ENCODE assay signal across 20 cellular contexts in the genomic region with DNA sequence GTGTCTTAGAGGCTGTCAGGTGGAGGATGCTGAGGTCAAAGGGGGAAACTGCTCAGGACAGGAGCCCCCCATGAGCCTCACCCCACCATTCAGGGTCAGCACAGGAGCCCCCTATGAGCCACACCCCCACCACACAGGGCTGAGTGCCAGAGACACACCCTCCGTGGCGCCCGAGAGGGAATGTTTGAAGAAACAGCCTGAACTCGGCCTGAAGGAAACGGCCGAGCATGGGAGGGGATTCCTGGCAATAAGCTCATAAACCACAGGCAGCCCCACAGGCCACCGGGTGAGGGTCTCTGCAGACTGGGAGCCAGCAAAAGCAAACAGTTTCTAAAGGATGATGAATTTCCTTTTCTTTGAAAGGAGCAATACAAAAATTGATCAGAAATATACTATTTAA.
DNase-seq lines count a peak whose midpoint lies in the region; FAIRE-seq and TF ChIP-seq lines count a peak whose summit lies in the region.
"Had no signal": no experiment of that assay in that cellular context is flagged by ENCODE, and none has a peak within 500 bp of the region (broad histone marks: within the 10 kb centered on the region; RNA-seq: fewer than 3 reads in every experiment).

No MANE protein-coding gene starts in this region.

- H3K4me3 Mint-ChIP-seq in mesothelial cell of epicardium = no peak overlapping the region
- H3K4me3 Mint-ChIP-seq in H9 = no peak overlapping the region
- H3K4me3 Mint-ChIP-seq: CD8-positive, alpha-beta T cell had no signal

- H3K4ac ChIP-seq in H9 (ENCODE audit: low read depth, low read length) = no peak overlapping the region

- H4K91ac ChIP-seq in H9 (ENCODE audit: insufficient read length, low read depth, low read length) = no peak overlapping the region

- no peaks in the 10 kb centered on the region for H3K4me1 ChIP-seq in H9 (ENCODE audit: insufficient read depth, low read length)

- no peak overlapping the region for H3K23ac ChIP-seq in H9 (ENCODE audit: insufficient read length, low read depth, low read length)

- no peaks in the 10 kb centered on the region for H3K4me1 Mint-ChIP-seq in mesothelial cell of epicardium
- H3K4me1 Mint-ChIP-seq in H9 = no peaks in the 10 kb centered on the region

- no peak overlapping the region for H2AFZ ChIP-seq in H9 (ENCODE audit: low read length)

- no peak for TF ChIP-seq CTCF in mesothelial cell of epicardium (IDR thresholded peaks at IDR 0.05; ENCODE audit: unreplicated experiment)
- no peak for TF ChIP-seq CTCF in H9 (conservative IDR thresholded peaks at IDR 0.05)

- no peak overlapping the region for H2BK5ac ChIP-seq in H9 (ENCODE audit: insufficient read length, low read length)

- no peak overlapping the region for H3K56ac ChIP-seq in H9 (ENCODE audit: insufficient read length, low read depth, low read length)

- no peak overlapping the region for H4K5ac ChIP-seq in H9 (ENCODE audit: insufficient read length, low read depth, low read length)

- no peaks in the 10 kb centered on the region for H3K23me2 ChIP-seq in H9 (ENCODE audit: insufficient read length, low read depth, low read length, poor library complexity, severe bottlenecking)

- H3K27me3 ChIP-seq in H9 (ENCODE audit: insufficient read depth, low read length) = no peaks in the 10 kb centered on the region

- H2BK120ac ChIP-seq in H9 (ENCODE audit: low read depth, low read length, poor library complexity, severe bottlenecking) = no peak overlapping the region

- H3K14ac ChIP-seq in H9 (ENCODE audit: insufficient read depth, low read length) = no peak overlapping the region

- no CpG with 5 or more reads among the region's 7 CpGs for WGBS in H9 (ENCODE audit: extremely low coverage, insufficient read length, low lambda C conversion rate)

- H2BK12ac ChIP-seq in H9 (ENCODE audit: insufficient read length, low read depth, low read length) = no peak overlapping the region

- peaks cover 2% of the 10 kb centered on the region for H3K36me3 Mint-ChIP-seq in mesothelial cell of epicardium
- H3K36me3 Mint-ChIP-seq in H9 (ENCODE audit: insufficient read depth in 1 of 3, low read depth in 3 of 3) = peaks cover 0 to 2% (median 0%) of the 10 kb centered on the region in 3 experiments; a peak in 2 of 7 replicates
- H3K36me3 Mint-ChIP-seq: CD8-positive, alpha-beta T cell had no signal

- H2AK5ac ChIP-seq in H9 (ENCODE audit: insufficient read length, low read length) = no peak overlapping the region

- H3K9ac ChIP-seq in H9 (ENCODE audit: extremely low read depth, insufficient read length, low read length) = no peak overlapping the region

- H4K20me1 ChIP-seq in H9 (ENCODE audit: control insufficient read depth, insufficient read depth, insufficient read length) = no peaks in the 10 kb centered on the region

- H3T11ph ChIP-seq in H9 (ENCODE audit: low read length) = no peak overlapping the region

- no peak for TF ChIP-seq POLR2A in GM12892 (IDR thresholded peaks at IDR 0.05; ENCODE audit: low read depth, low read length)

- intact Hi-C loops in posterior vena cava (cut with DNase I) = no loop called here

- no peak overlapping the region for H3K4me2 ChIP-seq in H9 (ENCODE audit: insufficient read depth, insufficient read length, low read length)

- FAIRE-seq in GM12892 (lab: Jason Lieb, UNC) = no peak
- FAIRE-seq: G401.6, GM18507, GM19239 had no signal

- H3K9me3 Mint-ChIP-seq in mesothelial cell of epicardium = peaks cover 2% of the 10 kb centered on the region
- H3K9me3 Mint-ChIP-seq in H9 = no peaks in the 10 kb centered on the region; a peak in 1 of 5 replicates
- H3K9me3 Mint-ChIP-seq: CD8-positive, alpha-beta T cell had no signal

- H3K27ac ChIP-seq in H9 (ENCODE audit: insufficient read length, low read depth, low read length) = no peak overlapping the region
- H3K27ac ChIP-seq: RWPE1 had no signal

- no peak overlapping the region for H2BK15ac ChIP-seq in H9 (ENCODE audit: low read depth, low read length)

- H3K79me1 ChIP-seq in H9 (ENCODE audit: insufficient read depth, low read depth, low read length, poor library complexity, severe bottlenecking) = no peaks in the 10 kb centered on the region

- H3K27ac Mint-ChIP-seq in mesothelial cell of epicardium (no peak overlapping the region), H9 (no peak overlapping the region)
- H3K27ac Mint-ChIP-seq: CD8-positive, alpha-beta T cell had no signal

- H3K79me2 ChIP-seq in H9 (ENCODE audit: insufficient read depth, low read length) = no peaks in the 10 kb centered on the region

- H2BK20ac ChIP-seq in H9 (ENCODE audit: low read depth, low read length, poor library complexity, severe bottlenecking) = no peak overlapping the region

- H3K27me3 Mint-ChIP-seq in mesothelial cell of epicardium (ENCODE audit: low read depth) (peaks cover 1% of the 10 kb centered on the region), H9 (ENCODE audit: low read depth) (peaks cover 1% of the 10 kb centered on the region; the same call in 1 of the 2 replicates)

- DNase-seq in NCI-H345 (lab: John Stamatoyannopoulos, UW) = peak; percentile 15
- DNase-seq in NCI-H345 treated with DMSO at 0.1 percent for 48 hours (lab: John Stamatoyannopoulos, UW; ENCODE audit: unreplicated experiment) = no peak
- DNase-seq in DMS79 treated with DMSO at 0.1 percent for 48 hours (lab: John Stamatoyannopoulos, UW) = peak; percentile 84
- peak; percentile 13 for DNase-seq in SHP77 treated with DMSO at 0.1 percent for 48 hours (lab: John Stamatoyannopoulos, UW)
- DNase-seq in posterior vena cava (ENCODE audit: low spot score) = peak; percentile 79
- DNase-seq in GM12892 (ENCODE audit: insufficient read length) = no peak
- no peak for DNase-seq in mesothelial cell of epicardium (ENCODE audit: low spot score in 2 of 2, unreplicated experiment in 2 of 2)
- DNase-seq in H9 = no peak
- DNase-seq: AML-193; C1 segment of cervical spinal cord; CD8-positive, alpha-beta T cell; GOT3; Karpas-422; MV-4-11; NCI-H1930; NCI-H446 had no signal

- no peak overlapping the region for H3K18ac ChIP-seq in H9 (ENCODE audit: insufficient read length, low read depth, low read length)

- H3K9me3 ChIP-seq in H9 (ENCODE audit: control insufficient read depth, low read depth, low read length) = no peaks in the 10 kb centered on the region

- no peak overlapping the region for H4K8ac ChIP-seq in H9 (replicated peaks; ENCODE audit: insufficient read length, low read depth, low read length)

Comparison
In these comparisons a context has a peak if more than half of its experiments do, and no peak if none do; other contexts are left out.
1. DNase-seq: peak in NCI-H345 (single experiment), DMS79 treated with DMSO at 0.1 percent for 48 hours (single experiment), SHP77 treated with DMSO at 0.1 percent for 48 hours (single experiment) and posterior vena cava (single experiment); none in NCI-H345 treated with DMSO at 0.1 percent for 48 hours (single experiment), GM12892 (single experiment), mesothelial cell of epicardium (0 of 2) and H9 (single experiment).